In the genomic region with DNA sequence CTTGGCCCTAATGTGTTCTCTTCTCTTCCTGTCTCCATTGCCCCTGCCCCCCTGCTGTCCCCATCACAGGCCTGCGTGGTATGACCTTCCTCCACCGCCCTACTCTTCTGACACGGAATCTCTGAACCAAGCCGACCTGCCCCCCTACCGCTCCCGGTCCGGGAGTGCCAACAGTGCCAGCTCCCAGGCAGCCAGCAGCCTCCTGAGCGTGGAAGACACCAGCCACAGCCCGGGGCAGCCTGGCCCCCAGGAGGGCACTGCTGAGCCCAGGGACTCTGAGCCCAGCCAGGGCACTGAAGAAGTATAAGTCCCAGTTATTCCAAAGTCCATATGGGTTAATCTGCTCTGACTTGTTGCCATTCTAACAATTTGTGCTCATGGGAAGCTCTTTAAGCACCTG, we compare ENCODE assay signal across 19 cellular contexts.
"Had no signal": no experiment of that assay in that cellular context is flagged by ENCODE, and none has a peak within 500 bp of the region (broad histone marks: within the 10 kb centered on the region; RNA-seq: fewer than 3 reads in every experiment).

No MANE protein-coding gene starts in this region.

- H3K9me3 ChIP-seq: colonic mucosa, prostate gland, sigmoid colon, upper lobe of left lung, vagina had no signal

- ATAC-seq: foreskin keratinocyte; naive thymus-derived CD8-positive, alpha-beta T cell had no signal

- H3K4me1 ChIP-seq: colonic mucosa, parathyroid adenoma, prostate gland, upper lobe of left lung had no signal

- H3K36me3 Mint-ChIP-seq: naive thymus-derived CD8-positive, alpha-beta T cell had no signal

- H3K27ac ChIP-seq: colonic mucosa, foreskin keratinocyte, parathyroid adenoma, prostate gland, sigmoid colon, skin epidermis, upper lobe of left lung, vagina had no signal

- H3K27me3 ChIP-seq: colonic mucosa, foreskin keratinocyte, sigmoid colon, upper lobe of left lung, vagina had no signal

- H3K4me3 ChIP-seq: colonic mucosa, prostate gland, sigmoid colon, skin epidermis, upper lobe of left lung, vagina had no signal

- H3K9ac ChIP-seq: parathyroid adenoma had no signal

- H3K36me3 ChIP-seq: colonic mucosa, prostate gland, sigmoid colon, upper lobe of left lung, vagina had no signal

- H3K4me3 Mint-ChIP-seq: naive thymus-derived CD8-positive, alpha-beta T cell had no signal

- H3K9me3 Mint-ChIP-seq: naive thymus-derived CD8-positive, alpha-beta T cell had no signal

- H3K27ac Mint-ChIP-seq: naive thymus-derived CD8-positive, alpha-beta T cell had no signal

- DNase-seq: colonic mucosa; dermis blood vessel endothelial cell; erythroblast; foreskin keratinocyte; head of caudate nucleus; hypothalamus; kidney glomerular epithelial cell; mesendoderm; naive thymus-derived CD8-positive, alpha-beta T cell; retina; sigmoid colon; stimulated activated CD4-positive, alpha-beta T cell treated with anti-CD3 and anti-CD28 coated beads, Interleukin-2, amount 100 ng/mL, for 24 hours; stimulated activated CD4-positive, alpha-beta T cell treated with anti-CD3 and anti-CD28 coated beads, Interleukin-4, amount 100 ng/mL, for 4 hours; stimulated activated naive CD4-positive, alpha-beta T cell had no signal

- H3K4me1 Mint-ChIP-seq: naive thymus-derived CD8-positive, alpha-beta T cell had no signal
